ENCODE assay signal across 3 cellular contexts in the genomic region with DNA sequence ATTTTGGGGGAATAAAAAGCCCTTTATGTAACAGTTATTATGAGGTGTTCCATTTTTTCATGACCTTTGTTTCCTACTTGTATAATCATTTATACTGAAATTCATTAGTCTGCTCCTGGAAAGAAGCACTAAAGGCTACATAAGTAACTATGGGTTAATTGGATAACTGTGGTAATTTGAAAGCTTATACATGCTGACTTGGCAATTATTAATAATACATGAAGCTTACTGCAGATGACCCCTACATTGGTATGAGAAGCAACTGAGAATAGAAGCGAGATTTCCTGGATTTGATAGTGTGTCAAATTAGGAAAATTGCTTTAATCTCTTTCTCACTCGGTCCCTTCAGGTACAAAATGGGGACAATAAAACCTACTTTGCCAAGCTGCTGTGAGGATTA.
A peak's percentile ranks its signal among the peaks of the same experiment; 100 is the strongest.
TF ChIP-seq lines count a peak whose summit lies in the region.

No MANE protein-coding gene starts in this region.

TF ChIP-seq in HepG2, 621 proteins besides CTCF, POLR2A, EP300 and RAD21 (continues in another document):
- TF ChIP-seq, protein P1, sequence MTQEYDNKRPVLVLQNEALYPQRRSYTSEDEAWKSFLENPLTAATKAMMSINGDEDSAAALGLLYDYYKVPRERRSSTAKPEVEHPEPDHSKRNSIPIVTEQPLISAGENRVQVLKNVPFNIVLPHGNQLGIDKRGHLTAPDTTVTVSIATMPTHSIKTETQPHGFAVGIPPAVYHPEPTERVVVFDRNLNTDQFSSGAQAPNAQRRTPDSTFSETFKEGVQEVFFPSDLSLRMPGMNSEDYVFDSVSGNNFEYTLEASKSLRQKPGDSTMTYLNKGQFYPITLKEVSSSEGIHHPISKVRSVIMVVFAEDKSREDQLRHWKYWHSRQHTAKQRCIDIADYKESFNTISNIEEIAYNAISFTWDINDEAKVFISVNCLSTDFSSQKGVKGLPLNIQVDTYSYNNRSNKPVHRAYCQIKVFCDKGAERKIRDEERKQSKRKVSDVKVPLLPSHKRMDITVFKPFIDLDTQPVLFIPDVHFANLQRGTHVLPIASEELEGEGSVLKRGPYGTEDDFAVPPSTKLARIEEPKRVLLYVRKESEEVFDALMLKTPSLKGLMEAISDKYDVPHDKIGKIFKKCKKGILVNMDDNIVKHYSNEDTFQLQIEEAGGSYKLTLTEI (CRISPR knock-in tag; conservative IDR thresholded peaks at IDR 0.05) = no peak
- TF ChIP-seq, protein P2, sequence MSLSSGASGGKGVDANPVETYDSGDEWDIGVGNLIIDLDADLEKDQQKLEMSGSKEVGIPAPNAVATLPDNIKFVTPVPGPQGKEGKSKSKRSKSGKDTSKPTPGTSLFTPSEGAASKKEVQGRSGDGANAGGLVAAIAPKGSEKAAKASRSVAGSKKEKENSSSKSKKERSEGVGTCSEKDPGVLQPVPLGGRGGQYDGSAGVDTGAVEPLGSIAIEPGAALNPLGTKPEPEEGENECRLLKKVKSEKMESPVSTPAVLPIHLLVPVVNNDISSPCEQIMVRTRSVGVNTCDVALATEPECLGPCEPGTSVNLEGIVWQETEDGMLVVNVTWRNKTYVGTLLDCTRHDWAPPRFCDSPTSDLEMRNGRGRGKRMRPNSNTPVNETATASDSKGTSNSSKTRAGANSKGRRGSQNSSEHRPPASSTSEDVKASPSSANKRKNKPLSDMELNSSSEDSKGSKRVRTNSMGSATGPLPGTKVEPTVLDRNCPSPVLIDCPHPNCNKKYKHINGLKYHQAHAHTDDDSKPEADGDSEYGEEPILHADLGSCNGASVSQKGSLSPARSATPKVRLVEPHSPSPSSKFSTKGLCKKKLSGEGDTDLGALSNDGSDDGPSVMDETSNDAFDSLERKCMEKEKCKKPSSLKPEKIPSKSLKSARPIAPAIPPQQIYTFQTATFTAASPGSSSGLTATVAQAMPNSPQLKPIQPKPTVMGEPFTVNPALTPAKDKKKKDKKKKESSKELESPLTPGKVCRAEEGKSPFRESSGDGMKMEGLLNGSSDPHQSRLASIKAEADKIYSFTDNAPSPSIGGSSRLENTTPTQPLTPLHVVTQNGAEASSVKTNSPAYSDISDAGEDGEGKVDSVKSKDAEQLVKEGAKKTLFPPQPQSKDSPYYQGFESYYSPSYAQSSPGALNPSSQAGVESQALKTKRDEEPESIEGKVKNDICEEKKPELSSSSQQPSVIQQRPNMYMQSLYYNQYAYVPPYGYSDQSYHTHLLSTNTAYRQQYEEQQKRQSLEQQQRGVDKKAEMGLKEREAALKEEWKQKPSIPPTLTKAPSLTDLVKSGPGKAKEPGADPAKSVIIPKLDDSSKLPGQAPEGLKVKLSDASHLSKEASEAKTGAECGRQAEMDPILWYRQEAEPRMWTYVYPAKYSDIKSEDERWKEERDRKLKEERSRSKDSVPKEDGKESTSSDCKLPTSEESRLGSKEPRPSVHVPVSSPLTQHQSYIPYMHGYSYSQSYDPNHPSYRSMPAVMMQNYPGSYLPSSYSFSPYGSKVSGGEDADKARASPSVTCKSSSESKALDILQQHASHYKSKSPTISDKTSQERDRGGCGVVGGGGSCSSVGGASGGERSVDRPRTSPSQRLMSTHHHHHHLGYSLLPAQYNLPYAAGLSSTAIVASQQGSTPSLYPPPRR (CRISPR knock-in tag; IDR thresholded peaks at IDR 0.05; ENCODE audit: borderline replicate concordance) = no peak
- TF ChIP-seq TEAD2 (CRISPR knock-in tag; IDR thresholded peaks at IDR 0.05) (no peak), MAFF (IDR thresholded peaks at IDR 0.05; ENCODE audit: low read depth, low read length) (peak; percentile 93), CBFB (CRISPR knock-in tag; IDR thresholded peaks at IDR 0.05) (no peak)
- TF ChIP-seq, protein P3, sequence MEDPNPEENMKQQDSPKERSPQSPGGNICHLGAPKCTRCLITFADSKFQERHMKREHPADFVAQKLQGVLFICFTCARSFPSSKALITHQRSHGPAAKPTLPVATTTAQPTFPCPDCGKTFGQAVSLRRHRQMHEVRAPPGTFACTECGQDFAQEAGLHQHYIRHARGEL (CRISPR knock-in tag; IDR thresholded peaks at IDR 0.05) = no peak
- TF ChIP-seq, protein P4, sequence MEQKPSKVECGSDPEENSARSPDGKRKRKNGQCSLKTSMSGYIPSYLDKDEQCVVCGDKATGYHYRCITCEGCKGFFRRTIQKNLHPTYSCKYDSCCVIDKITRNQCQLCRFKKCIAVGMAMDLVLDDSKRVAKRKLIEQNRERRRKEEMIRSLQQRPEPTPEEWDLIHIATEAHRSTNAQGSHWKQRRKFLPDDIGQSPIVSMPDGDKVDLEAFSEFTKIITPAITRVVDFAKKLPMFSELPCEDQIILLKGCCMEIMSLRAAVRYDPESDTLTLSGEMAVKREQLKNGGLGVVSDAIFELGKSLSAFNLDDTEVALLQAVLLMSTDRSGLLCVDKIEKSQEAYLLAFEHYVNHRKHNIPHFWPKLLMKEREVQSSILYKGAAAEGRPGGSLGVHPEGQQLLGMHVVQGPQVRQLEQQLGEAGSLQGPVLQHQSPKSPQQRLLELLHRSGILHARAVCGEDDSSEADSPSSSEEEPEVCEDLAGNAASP (CRISPR knock-in tag; IDR thresholded peaks at IDR 0.05; ENCODE audit: borderline replicate concordance) = no peak

TF ChIP-seq in IMR-90, 13 proteins besides CTCF, POLR2A, EP300 and RAD21:
- TF ChIP-seq MXI1 (IDR thresholded peaks at IDR 0.05; ENCODE audit: borderline replicate concordance, low read depth, low read length) (no peak), MAFK (IDR thresholded peaks at IDR 0.05; ENCODE audit: low read depth, low read length) (peak; percentile 96)
TF ChIP-seq in IMR-90: peak in this region for 1.

TF ChIP-seq in H1, 55 proteins besides CTCF, POLR2A, EP300 and RAD21:
- TF ChIP-seq SP1 (IDR thresholded peaks at IDR 0.05; ENCODE audit: low read depth, low read length) (no peak), MAFK (IDR thresholded peaks at IDR 0.05; ENCODE audit: low read depth, low read length) (peak; percentile 74)
